ENCODE assay signal across 8 cellular contexts in genomic region chr3:33440578-33441321, GRCh38. TPM values are rescaled to one million over a fixed set of nuclear protein-coding genes. Genes with fewer than 3 reads are reported as not detected.
DNase-seq lines count a peak whose midpoint lies in the region; ATAC-seq and TF ChIP-seq lines count a peak whose summit lies in the region.

No MANE protein-coding gene starts in this region.

- H3K4me3 Mint-ChIP-seq in activated T-helper 17 cell treated with anti-CD3 and anti-CD28 coated beads, Interleukin-2, amount 50 U/mL, for 72 hours, result peak overlapping the region; percentile 98
- peak overlapping the region; percentile 94 to 100 (median 99) for H3K4me3 Mint-ChIP-seq in naive thymus-derived CD8-positive, alpha-beta T cell

- no peak for TF ChIP-seq EP300 in suprapubic skin (IDR thresholded peaks at IDR 0.05)

- WGBS in suprapubic skin, result 0% methylated on average over 28 of the region's 36 CpGs

- ATAC-seq in GM21390 (IDR thresholded peaks at IDR 0.05; ENCODE audit: unreplicated experiment), result peak; percentile 86
- peak; percentile 91 for ATAC-seq in activated T-helper 17 cell treated with anti-CD3 and anti-CD28 coated beads, Interleukin-2, amount 50 U/mL, for 72 hours (replicated peaks)
- ATAC-seq in naive thymus-derived CD8-positive, alpha-beta T cell, result peak; percentile 82 to 86

- peak overlapping the region; percentile 98 for H3K27ac Mint-ChIP-seq in activated T-helper 17 cell treated with anti-CD3 and anti-CD28 coated beads, Interleukin-2, amount 50 U/mL, for 72 hours
- H3K27ac Mint-ChIP-seq in naive thymus-derived CD8-positive, alpha-beta T cell, result peak overlapping the region; percentile 100

- H3K36me3 Mint-ChIP-seq in activated T-helper 17 cell treated with anti-CD3 and anti-CD28 coated beads, Interleukin-2, amount 50 U/mL, for 72 hours (ENCODE audit: low read depth), result peaks cover 31% of the 10 kb centered on the region
- H3K36me3 Mint-ChIP-seq in naive thymus-derived CD8-positive, alpha-beta T cell, result no peaks in the 10 kb centered on the region

- H3K27me3 Mint-ChIP-seq in activated T-helper 17 cell treated with anti-CD3 and anti-CD28 coated beads, Interleukin-2, amount 50 U/mL, for 72 hours, result no peaks in the 10 kb centered on the region
- no peaks in the 10 kb centered on the region for H3K27me3 Mint-ChIP-seq in naive thymus-derived CD8-positive, alpha-beta T cell

- TF ChIP-seq CTCF in fibroblast of lung (conservative IDR thresholded peaks at IDR 0.05 in 1 of 2, IDR thresholded peaks at IDR 0.05 in 1 of 2; ENCODE audit: low read depth in 1 of 2, low read length in 2 of 2) (no peak), suprapubic skin (IDR thresholded peaks at IDR 0.05) (no peak)

- POLR2A ChIA-PET in naive thymus-derived CD8-positive, alpha-beta T cell (lab: Charles Lee), result interaction anchor here (0.9 to 3.1 kb wide), 7 partner anchors 11 to 756 kb away, joined by 3 to 22 read pairs (median 5); partner anchors contain the start of genes CLASP2, CNOT10, CRTAP and PDCD6IP

- peak overlapping the region; percentile 83 for H3K9ac ChIP-seq in fibroblast of lung (ENCODE audit: insufficient read depth, low read length)

- H3K9me3 ChIP-seq in fibroblast of lung (ENCODE audit: control insufficient read depth, insufficient read depth, low read depth, low read length) (no peaks in the 10 kb centered on the region), suprapubic skin (no peaks in the 10 kb centered on the region)

- peaks cover 3% of the 10 kb centered on the region for H4K20me1 ChIP-seq in fibroblast of lung (ENCODE audit: control insufficient read depth, extremely low read depth, insufficient read depth, low read length)

- H3K4me2 ChIP-seq in fibroblast of lung (ENCODE audit: extremely low read depth, insufficient read depth, low read length), result peak overlapping the region; percentile 97

- H3K27ac ChIP-seq in fibroblast of lung (ENCODE audit: insufficient read depth, low read length) (peak overlapping the region; percentile 97), suprapubic skin (peak overlapping the region; percentile 95)

- H3K4me3 ChIP-seq in fibroblast of lung (replicated peaks in 1 of 4; ENCODE audit: control extremely low read depth in 1 of 4, insufficient read depth in 1 of 4, low read depth in 3 of 4, low read length in 4 of 4) (peak overlapping the region; percentile 60 to 89 (median 80)), suprapubic skin (peak overlapping the region; percentile 93)

- DNase-seq in DMS79 (lab: John Stamatoyannopoulos, UW) (peak; percentile 92), HUDEP-2 (lab: John Stamatoyannopoulos, UW; ENCODE audit: unreplicated experiment in 76 of 76) (peak in 74 of 76 experiments; percentile 31 to 100 (median 98)), NOMO-1 treated with DMSO at 0.1 percent for 48 hours (lab: John Stamatoyannopoulos, UW; ENCODE audit: unreplicated experiment) (peak; percentile 100), fibroblast of lung (ENCODE audit: low read depth in 2 of 2) (peak; percentile 100), suprapubic skin (ENCODE audit: low spot score in 2 of 2) (peak; percentile 98 to 99)
- peak; percentile 32 to 99 (median 96) for DNase-seq in naive thymus-derived CD8-positive, alpha-beta T cell

- peak in 1 of 2 donors; percentile 52 for TF ChIP-seq POLR2A in suprapubic skin (IDR thresholded peaks at IDR 0.05)

- peak overlapping the region; percentile 96 for H2AFZ ChIP-seq in fibroblast of lung (ENCODE audit: low read length)

- H3K4me1 ChIP-seq in fibroblast of lung (ENCODE audit: control insufficient read depth, extremely low read depth, insufficient read depth, low read length), result peaks cover 2% of the 10 kb centered on the region
- H3K4me1 ChIP-seq in suprapubic skin, result peaks cover 39% of the 10 kb centered on the region

- H3K27me3 ChIP-seq in fibroblast of lung (ENCODE audit: control insufficient read depth, insufficient read depth, low read length) (no peaks in the 10 kb centered on the region), suprapubic skin (no peaks in the 10 kb centered on the region)

- H3K4me1 Mint-ChIP-seq in activated T-helper 17 cell treated with anti-CD3 and anti-CD28 coated beads, Interleukin-2, amount 50 U/mL, for 72 hours, result peaks cover 28% of the 10 kb centered on the region
- peaks cover 26 to 50% (median 45%) of the 10 kb centered on the region in 4 donors for H3K4me1 Mint-ChIP-seq in naive thymus-derived CD8-positive, alpha-beta T cell

- H3K9me3 Mint-ChIP-seq in activated T-helper 17 cell treated with anti-CD3 and anti-CD28 coated beads, Interleukin-2, amount 50 U/mL, for 72 hours, result no peaks in the 10 kb centered on the region
- no peaks in the 10 kb centered on the region for H3K9me3 Mint-ChIP-seq in naive thymus-derived CD8-positive, alpha-beta T cell

- H3K79me2 ChIP-seq in fibroblast of lung (ENCODE audit: control insufficient read depth, insufficient read depth, low read length), result peaks cover 41% of the 10 kb centered on the region

- H3K36me3 ChIP-seq in fibroblast of lung (ENCODE audit: control insufficient read depth, insufficient read depth, low read length) (no peaks in the 10 kb centered on the region), suprapubic skin (no peaks in the 10 kb centered on the region)

RNA-seq across cellular contexts. Expression of gene UBP1, which starts 0.5 kb away (rescaled TPM):
- total RNA-seq in activated T-helper 17 cell treated with anti-CD3 and anti-CD28 coated beads, Interleukin-2, amount 50 U/mL, for 72 hours, result 10 to 100 TPM; 47.7 to 79.3 TPM
- total RNA-seq in fibroblast of lung (42.6 and 48.1 TPM in 2 replicates), suprapubic skin (10 to 100 TPM; 39.7 to 70.4 (median 55.6) TPM)
- 98.6 and 99.7 TPM in 2 replicates for polyA plus RNA-seq in fibroblast of lung
- polyA plus RNA-seq in fibroblast of lung (2012), result 38.3 and 39.3 TPM in 2 replicates
- polyA minus RNA-seq in fibroblast of lung (ENCODE audit: low replicate concordance), result 14.4 and 54.1 TPM in 2 replicates
- 10 to 100 TPM; 93.1 to 98.9 TPM for total RNA-seq in naive thymus-derived CD8-positive, alpha-beta T cell
- 10 to 100 TPM in 2 of 3 donors, 1 to 10 TPM in 1; 9.0 to 12.6 (median 12.3) TPM for polyA plus RNA-seq in naive thymus-derived CD8-positive, alpha-beta T cell

Comparison
In these comparisons a context has a peak if more than half of its experiments do, and no peak if none do; other contexts are left out.
1. Peak in every context shown above with its lines: DNase-seq, ATAC-seq, H3K4me3 ChIP-seq and H3K27ac ChIP-seq.